Comparison of ENCODE assay signal across 8 cellular contexts in the genomic region with DNA sequence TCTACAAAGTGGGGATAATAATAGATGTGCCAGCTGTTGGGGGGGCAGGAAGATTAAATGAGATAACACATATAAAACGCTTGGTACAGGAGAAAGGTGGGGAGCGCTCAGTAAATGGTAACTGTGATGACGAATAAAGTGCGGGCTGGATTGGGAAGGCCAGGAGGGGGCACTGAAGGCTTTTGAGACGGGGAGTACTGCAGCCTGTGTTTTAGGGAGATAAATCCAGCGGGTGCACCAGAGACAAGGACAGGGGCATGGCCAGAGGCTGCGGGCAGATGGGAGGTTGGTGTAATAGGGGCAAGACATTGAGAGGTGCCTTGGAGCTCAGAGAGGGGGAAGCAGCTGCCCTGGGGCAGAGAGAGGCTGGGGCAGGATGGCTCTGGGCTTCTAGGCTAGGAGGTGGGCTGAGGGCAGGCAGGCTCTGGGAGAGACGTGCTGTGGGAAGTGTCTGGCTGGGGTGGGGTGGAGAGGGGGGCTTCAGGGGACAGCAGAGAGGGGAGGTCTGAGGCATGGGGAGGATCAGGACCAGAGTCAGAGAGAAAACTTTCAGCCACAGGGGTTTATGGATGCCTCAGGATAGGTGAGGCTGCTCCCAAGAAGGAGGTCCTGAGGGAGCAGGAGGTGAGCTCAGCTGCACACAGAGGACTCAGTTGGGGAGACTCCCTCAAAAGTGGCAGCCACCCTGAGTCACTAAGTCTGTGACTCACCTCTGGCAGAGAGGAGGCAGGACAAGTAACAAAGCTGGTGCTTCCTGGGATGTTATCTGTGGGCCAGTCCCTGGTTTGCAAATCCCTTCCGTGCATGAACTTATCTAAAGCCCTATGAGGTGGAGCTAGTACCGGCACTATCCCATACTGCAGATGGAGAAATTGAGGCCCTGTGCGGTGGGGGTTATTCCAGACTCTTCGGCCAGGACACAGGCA. TPM values are rescaled to one million over a fixed set of nuclear protein-coding genes. Genes with fewer than 3 reads are reported as not detected.
A peak's percentile ranks its signal among the peaks of the same experiment; 100 is the strongest.
DNase-seq lines count a peak whose midpoint lies in the region; ATAC-seq and TF ChIP-seq lines count a peak whose summit lies in the region.

No MANE protein-coding gene starts in this region.

- TF ChIP-seq CTCF in GM20000 (IDR thresholded peaks at IDR 0.05; ENCODE audit: extremely low read depth, missing control alignments) (peak; percentile 10), OCI-LY1 (IDR thresholded peaks at IDR 0.05; ENCODE audit: low read length) (peak; percentile 47), fibroblast of villous mesenchyme (IDR thresholded peaks at IDR 0.05; ENCODE audit: insufficient read depth, low read depth, low read length) (peak; percentile 39), sigmoid colon (IDR thresholded peaks at IDR 0.05) (peak in 2 of 4 experiments; percentile 15 to 46), GM10266 (IDR thresholded peaks at IDR 0.05; ENCODE audit: control insufficient read depth, insufficient read depth, low read depth, missing control alignments) (no peak)

- H3K4me1 ChIP-seq in OCI-LY1 (ENCODE audit: insufficient read depth, low read length, severe bottlenecking), result peaks cover 46% of the 10 kb centered on the region
- H3K4me1 ChIP-seq in sigmoid colon, result peaks cover 0 to 58% (median 54%) of the 10 kb centered on the region in 4 donors

- 0 out of 2 replicates have a peak, but pooled peaks cover 7% of the 10 kb centered on the region for H3F3A ChIP-seq in OCI-LY1 (ENCODE audit: insufficient read depth, low read length)

- peak overlapping the region; percentile 27 for H3K4me3 Mint-ChIP-seq in activated T-helper 2 cell treated with anti-CD3 and anti-CD28 coated beads, Interferon-gamma antibody, Interleukin-2, Interleukin-4, amounts not matched to agents 10 μg/mL and 5 μg/mL and 100 μg/mL, durations not matched to agents 14 hours and 24 hours and 36 hours (ENCODE audit: low read depth)

- H3K9me3 Mint-ChIP-seq in activated T-helper 2 cell treated with anti-CD3 and anti-CD28 coated beads, Interferon-gamma antibody, Interleukin-2, Interleukin-4, amounts not matched to agents 10 μg/mL and 5 μg/mL and 100 μg/mL, durations not matched to agents 14 hours and 24 hours and 36 hours, result no peaks in the 10 kb centered on the region

- TF ChIP-seq EP300 in sigmoid colon (IDR thresholded peaks at IDR 0.05), result no peak

- H3K27me3 Mint-ChIP-seq in activated T-helper 2 cell treated with anti-CD3 and anti-CD28 coated beads, Interferon-gamma antibody, Interleukin-2, Interleukin-4, amounts not matched to agents 10 μg/mL and 5 μg/mL and 100 μg/mL, durations not matched to agents 14 hours and 24 hours and 36 hours (ENCODE audit: low read depth), result no peaks in the 10 kb centered on the region

- H3K27me3 ChIP-seq in OCI-LY1 (ENCODE audit: insufficient read depth, low read length), result no peaks in the 10 kb centered on the region
- no peaks in the 10 kb centered on the region for H3K27me3 ChIP-seq in sigmoid colon

- no peaks in the 10 kb centered on the region for H3K9me2 ChIP-seq in OCI-LY1 (ENCODE audit: low read depth, low read length)

- H3K36me3 Mint-ChIP-seq in activated T-helper 2 cell treated with anti-CD3 and anti-CD28 coated beads, Interferon-gamma antibody, Interleukin-2, Interleukin-4, amounts not matched to agents 10 μg/mL and 5 μg/mL and 100 μg/mL, durations not matched to agents 14 hours and 24 hours and 36 hours (ENCODE audit: low read depth), result no peaks in the 10 kb centered on the region

- H3K4me3 ChIP-seq in OCI-LY1 (ENCODE audit: low read depth, low read length, poor library complexity, severe bottlenecking) (no peak overlapping the region), fibroblast of villous mesenchyme (ENCODE audit: low read depth, low read length) (no peak overlapping the region), sigmoid colon (no peak overlapping the region)

- WGBS in sigmoid colon, 2 donors, result 60 to 68% methylated on average over 12 of the region's 12 CpGs

- ATAC-seq in HG03342 (IDR thresholded peaks at IDR 0.05; ENCODE audit: unreplicated experiment), result no peak
- no peak for ATAC-seq in GM18861 (IDR thresholded peaks at IDR 0.05; ENCODE audit: unreplicated experiment)

- no peak for TF ChIP-seq POLR2A in sigmoid colon (IDR thresholded peaks at IDR 0.05)

- DNase-seq in GM20000 (ENCODE audit: low spot score) (no peak), fibroblast of villous mesenchyme (ENCODE audit: low read depth) (peak; percentile 60), sigmoid colon (peak; percentile 83), GM10266 (ENCODE audit: extremely low spot score) (no peak)
- peak; percentile 31 for DNase-seq in activated T-helper 2 cell treated with anti-CD3 and anti-CD28 coated beads, Interferon-gamma antibody, Interleukin-2, Interleukin-4, amounts not matched to agents 10 μg/mL and 5 μg/mL and 100 μg/mL, durations not matched to agents 14 hours and 24 hours and 36 hours (ENCODE audit: low spot score)

- no peaks in the 10 kb centered on the region for H4K20me1 ChIP-seq in OCI-LY1 (ENCODE audit: insufficient read depth, low read length)

- intact Hi-C loops in activated T-helper 2 cell treated with anti-CD3 and anti-CD28 coated beads, Interferon-gamma antibody, Interleukin-2, Interleukin-4, amounts not matched to agents 10 μg/mL and 5 μg/mL and 100 μg/mL, durations not matched to agents 14 hours and 24 hours and 36 hours (cut with micrococcal nuclease), result loop anchor here (1.0 to 10.0 kb wide), 8 partner anchors 31 to 557 kb away; a partner anchor contains a TSS
- intact Hi-C loops in sigmoid colon (cut with DNase I), result loop anchor here (1.0 to 5.0 kb wide), 4 partner anchors 55 to 171 kb away; a partner anchor contains a TSS

- no peaks in the 10 kb centered on the region for H3K36me3 ChIP-seq in OCI-LY1 (ENCODE audit: insufficient read depth, low read length)
- no peaks in the 10 kb centered on the region for H3K36me3 ChIP-seq in sigmoid colon

- H3K79me2 ChIP-seq in OCI-LY1 (ENCODE audit: insufficient read depth, low read length), result no peaks in the 10 kb centered on the region

- H3K4me2 ChIP-seq in OCI-LY1 (ENCODE audit: low read length), result no peak overlapping the region

- peaks cover 35% of the 10 kb centered on the region for H3K4me1 Mint-ChIP-seq in activated T-helper 2 cell treated with anti-CD3 and anti-CD28 coated beads, Interferon-gamma antibody, Interleukin-2, Interleukin-4, amounts not matched to agents 10 μg/mL and 5 μg/mL and 100 μg/mL, durations not matched to agents 14 hours and 24 hours and 36 hours (ENCODE audit: low read depth)

- H3K9me3 ChIP-seq in OCI-LY1 (ENCODE audit: low read length), result no peaks in the 10 kb centered on the region
- no peaks in the 10 kb centered on the region for H3K9me3 ChIP-seq in sigmoid colon

- H2AFZ ChIP-seq in OCI-LY1 (ENCODE audit: low read length), result no peak overlapping the region

- H3K9ac ChIP-seq in OCI-LY1 (ENCODE audit: low read length), result peak overlapping the region; percentile 37; the same call in 1 of the 2 replicates

- H3K27ac ChIP-seq in OCI-LY1 (ENCODE audit: low read depth, low read length, poor library complexity, severe bottlenecking), result peak overlapping the region; percentile 99
- peak overlapping the region; percentile 97 to 98 (median 98) for H3K27ac ChIP-seq in sigmoid colon

- H3K27ac Mint-ChIP-seq in activated T-helper 2 cell treated with anti-CD3 and anti-CD28 coated beads, Interferon-gamma antibody, Interleukin-2, Interleukin-4, amounts not matched to agents 10 μg/mL and 5 μg/mL and 100 μg/mL, durations not matched to agents 14 hours and 24 hours and 36 hours, result peak overlapping the region; percentile 98

RNA-seq across cellular contexts. Expression of a gene that starts 18.9 kb away (rescaled TPM):
- total RNA-seq in activated T-helper 2 cell treated with anti-CD3 and anti-CD28 coated beads, Interferon-gamma antibody, Interleukin-2, Interleukin-4, amounts not matched to agents 10 μg/mL and 5 μg/mL and 100 μg/mL, durations not matched to agents 14 hours and 24 hours and 36 hours, result not detected in 2 replicates
- not detected in 2 replicates for total RNA-seq in fibroblast of villous mesenchyme
- total RNA-seq in sigmoid colon, result not detected
- polyA plus RNA-seq in sigmoid colon, result not detected

Comparison
In these comparisons a context has a peak if more than half of its experiments do, and no peak if none do; other contexts are left out.
1. DNase-seq: peak in activated T-helper 2 cell treated with anti-CD3 and anti-CD28 coated beads, Interferon-gamma antibody, Interleukin-2, Interleukin-4, amounts not matched to agents 10 μg/mL and 5 μg/mL and 100 μg/mL, durations not matched to agents 14 hours and 24 hours and 36 hours (single experiment), fibroblast of villous mesenchyme (single experiment) and sigmoid colon (single experiment); none in GM20000 (single experiment) and GM10266 (single experiment).